In the genomic region with DNA sequence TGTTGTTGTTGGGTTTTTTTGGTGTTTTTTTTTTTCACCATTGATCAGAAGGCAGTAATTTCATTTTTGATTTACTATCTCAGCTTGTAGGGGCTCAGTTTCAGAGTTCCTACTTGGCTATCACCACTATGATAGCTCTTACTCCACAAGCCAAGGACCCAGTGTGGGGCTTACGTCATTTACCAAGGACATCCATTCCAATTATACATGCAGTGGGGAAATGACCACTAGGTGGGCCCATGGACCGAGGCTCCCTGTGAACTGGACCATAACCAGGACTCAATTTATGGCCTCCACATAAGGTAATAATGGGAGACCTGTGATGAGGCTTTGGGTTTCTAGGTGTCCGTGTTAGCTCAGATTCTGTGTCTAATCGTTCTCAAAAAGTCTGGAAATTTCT, we compare ENCODE assay signal across 23 cellular contexts.
DNase-seq lines count a peak whose midpoint lies in the region; ATAC-seq and TF ChIP-seq lines count a peak whose summit lies in the region.
"Had no signal": no experiment of that assay in that cellular context is flagged by ENCODE, and none has a peak within 500 bp of the region (broad histone marks: within the 10 kb centered on the region; RNA-seq: fewer than 3 reads in every experiment).

No MANE protein-coding gene starts in this region.

- intact Hi-C loops in Caco-2 (cut with micrococcal nuclease; ENCODE audit: unreplicated experiment) = loop anchor here (1.0 kb wide), 1 partner anchor 72 kb away; no protein-coding TSS in a partner anchor

- no peak overlapping the region for H3K27ac Mint-ChIP-seq in Caco-2 (ENCODE audit: unreplicated experiment)
- H3K27ac Mint-ChIP-seq: activated CD4-positive, alpha-beta T cell treated with anti-CD3 and anti-CD28 coated beads, Interleukin-2, amount 10 ng/mL, durations not matched to agents 24 days and 14 days; activated naive CD8-positive, alpha-beta T cell; CD4-positive, CD25-positive, alpha-beta regulatory T cell; stimulated activated effector memory CD8-positive, alpha-beta T cell treated with anti-CD3 and anti-CD28 coated beads, Interleukin-12 subunit alpha, Interleukin-12 subunit beta, amount 100 ng/mL, for 72 hours had no signal

- H3K27me3 ChIP-seq in Caco-2 (replicated peaks; ENCODE audit: control insufficient read depth, insufficient read depth, low read length) = no peaks in the 10 kb centered on the region; the same call in 1 of the 2 replicates
- H3K27me3 ChIP-seq in liver (ENCODE audit: control insufficient read depth in 4 of 4, insufficient read depth in 4 of 4, low read length in 3 of 4) = peaks cover 0 to 2% (median 0%) of the 10 kb centered on the region in 4 donors
- H3K27me3 ChIP-seq: gastroesophageal sphincter, suprapubic skin had no signal

- H3K4me3 ChIP-seq in Caco-2 (ENCODE audit: low read depth, low read length) = no peak overlapping the region
- H3K4me3 ChIP-seq in choroid plexus epithelial cell (ENCODE audit: low read depth, low read length) = no peak overlapping the region
- H3K4me3 ChIP-seq in liver (ENCODE audit: low read depth in 1 of 3, low read length in 3 of 3) = no peak overlapping the region
- H3K4me3 ChIP-seq: gastroesophageal sphincter, GM12878, lung, prostate gland, suprapubic skin had no signal

- POLR2A ChIA-PET in Caco-2 (lab: Charles Lee) = no interaction called here

- ATAC-seq in HG03025 (IDR thresholded peaks at IDR 0.05; ENCODE audit: low FRiP score, unreplicated experiment) = no peak
- no peak for ATAC-seq in HG03108 (IDR thresholded peaks at IDR 0.05; ENCODE audit: unreplicated experiment)
- ATAC-seq: gastroesophageal sphincter; GM12878; stimulated activated effector memory CD8-positive, alpha-beta T cell treated with anti-CD3 and anti-CD28 coated beads, Interleukin-12 subunit alpha, Interleukin-12 subunit beta, amount 100 ng/mL, for 72 hours had no signal

- no peaks in the 10 kb centered on the region for H3K4me1 Mint-ChIP-seq in Caco-2 (ENCODE audit: low read depth, unreplicated experiment)
- H3K4me1 Mint-ChIP-seq: activated CD4-positive, alpha-beta T cell treated with anti-CD3 and anti-CD28 coated beads, Interleukin-2, amount 10 ng/mL, durations not matched to agents 24 days and 14 days; CD4-positive, CD25-positive, alpha-beta regulatory T cell; central memory CD8-positive, alpha-beta T cell; stimulated activated effector memory CD8-positive, alpha-beta T cell treated with anti-CD3 and anti-CD28 coated beads, Interleukin-12 subunit alpha, Interleukin-12 subunit beta, amount 100 ng/mL, for 72 hours had no signal

- no TSS peak for BruUV-seq in Caco-2 (replicated peaks; lab: Mats Ljungman, UMichigan)

- H3K9me3 Mint-ChIP-seq in Caco-2 (ENCODE audit: unreplicated experiment) = peaks cover under 1% of the 10 kb centered on the region
- H3K9me3 Mint-ChIP-seq: activated CD4-positive, alpha-beta T cell treated with anti-CD3 and anti-CD28 coated beads, Interleukin-2, amount 10 ng/mL, durations not matched to agents 24 days and 14 days; central memory CD8-positive, alpha-beta T cell; stimulated activated effector memory CD8-positive, alpha-beta T cell treated with anti-CD3 and anti-CD28 coated beads, Interleukin-12 subunit alpha, Interleukin-12 subunit beta, amount 100 ng/mL, for 72 hours had no signal

- CTCF ChIA-PET in Caco-2 (lab: Charles Lee) = no interaction called here

- TF ChIP-seq RAD21 in liver (IDR thresholded peaks at IDR 0.05) = peak; percentile 58 to 69

- DNase-seq in Caco-2 (peak; percentile 44 to 49), HT1080 (ENCODE audit: low read depth) (peak; percentile 33), choroid plexus epithelial cell (ENCODE audit: low read depth) (no peak), Kasumi-1 (lab: John Stamatoyannopoulos, UW) (no peak), RKO (ENCODE audit: low spot score) (no peak)
- DNase-seq: activated CD4-positive, alpha-beta T cell treated with anti-CD3 and anti-CD28 coated beads, Interleukin-2, amount 10 ng/mL, durations not matched to agents 24 days and 14 days; CD4-positive, CD25-positive, alpha-beta regulatory T cell; DMS153; hypothalamus; MM.1S; NCI-H146; NCI-H526 treated with DMSO at 0.1 percent for 48 hours had no signal

- no peak overlapping the region for H3K4me3 Mint-ChIP-seq in Caco-2 (ENCODE audit: unreplicated experiment)
- H3K4me3 Mint-ChIP-seq: activated CD4-positive, alpha-beta T cell treated with anti-CD3 and anti-CD28 coated beads, Interleukin-2, amount 10 ng/mL, durations not matched to agents 24 days and 14 days; activated naive CD8-positive, alpha-beta T cell; CD4-positive, CD25-positive, alpha-beta regulatory T cell; central memory CD8-positive, alpha-beta T cell; stimulated activated effector memory CD8-positive, alpha-beta T cell treated with anti-CD3 and anti-CD28 coated beads, Interleukin-12 subunit alpha, Interleukin-12 subunit beta, amount 100 ng/mL, for 72 hours had no signal

- H3K9me3 ChIP-seq in Caco-2 = no peaks in the 10 kb centered on the region
- no peaks in the 10 kb centered on the region for H3K9me3 ChIP-seq in liver (ENCODE audit: control insufficient read depth in 4 of 4, low read length in 3 of 4)
- H3K9me3 ChIP-seq: gastroesophageal sphincter, prostate gland, suprapubic skin had no signal

- H3K4me1 ChIP-seq in Caco-2 = peaks cover 9% of the 10 kb centered on the region; the same call in 1 of the 2 replicates
- H3K4me1 ChIP-seq in liver (ENCODE audit: control insufficient read depth in 4 of 4, insufficient read depth in 4 of 4, low read length in 3 of 4) = no peaks in the 10 kb centered on the region
- H3K4me1 ChIP-seq: gastroesophageal sphincter, prostate gland, suprapubic skin had no signal

- no peak overlapping the region for H3K27ac ChIP-seq in liver (ENCODE audit: low read depth in 1 of 2, low read length in 2 of 2)
- H3K27ac ChIP-seq: gastroesophageal sphincter, prostate gland, suprapubic skin had no signal

- peak in 1 of 2 experiments; percentile 44 for TF ChIP-seq CTCF in Caco-2 (IDR thresholded peaks at IDR 0.05; ENCODE audit: insufficient read depth in 1 of 2, low read depth in 1 of 2, low read length in 1 of 2, severe bottlenecking in 1 of 2, unreplicated experiment in 1 of 2)
- TF ChIP-seq CTCF in choroid plexus epithelial cell (conservative IDR thresholded peaks at IDR 0.05; ENCODE audit: low read depth, low read length) = peak; percentile 17
- peak; percentile 18 for TF ChIP-seq CTCF in liver (IDR thresholded peaks at IDR 0.05; ENCODE audit: low read depth, low read length, missing input control)

- H3K36me3 ChIP-seq in Caco-2 (ENCODE audit: control insufficient read depth, insufficient read depth, low read length) = no peaks in the 10 kb centered on the region
- H3K36me3 ChIP-seq in liver (ENCODE audit: control insufficient read depth in 4 of 4, insufficient read depth in 3 of 4, low read depth in 1 of 4, low read length in 3 of 4) = no peaks in the 10 kb centered on the region
- H3K36me3 ChIP-seq: gastroesophageal sphincter, prostate gland, suprapubic skin had no signal

- no peak overlapping the region for H3K9ac ChIP-seq in liver (ENCODE audit: low read depth in 1 of 2, low read length in 2 of 2)

- no peaks in the 10 kb centered on the region for H3K36me3 Mint-ChIP-seq in Caco-2 (ENCODE audit: insufficient read depth, unreplicated experiment)
- H3K36me3 Mint-ChIP-seq: CD4-positive, CD25-positive, alpha-beta regulatory T cell; stimulated activated effector memory CD8-positive, alpha-beta T cell treated with anti-CD3 and anti-CD28 coated beads, Interleukin-12 subunit alpha, Interleukin-12 subunit beta, amount 100 ng/mL, for 72 hours had no signal

- 63% methylated on average over 4 of the region's 4 CpGs for WGBS in liver

- H3K27me3 Mint-ChIP-seq in Caco-2 (ENCODE audit: insufficient read depth, unreplicated experiment) = peaks cover 11% of the 10 kb centered on the region

TF ChIP-seq in liver, 16 proteins besides CTCF, POLR2A, EP300 and RAD21 (continues in another document):
- TF ChIP-seq TAF1 (conservative IDR thresholded peaks at IDR 0.05) (no peak), ZBTB33 (IDR thresholded peaks at IDR 0.05) (no peak), FOXA1 (IDR thresholded peaks at IDR 0.05) (no peak), EGR1 (IDR thresholded peaks at IDR 0.05; ENCODE audit: low read depth in 2 of 2) (no peak)
- TF ChIP-seq, protein P1, sequence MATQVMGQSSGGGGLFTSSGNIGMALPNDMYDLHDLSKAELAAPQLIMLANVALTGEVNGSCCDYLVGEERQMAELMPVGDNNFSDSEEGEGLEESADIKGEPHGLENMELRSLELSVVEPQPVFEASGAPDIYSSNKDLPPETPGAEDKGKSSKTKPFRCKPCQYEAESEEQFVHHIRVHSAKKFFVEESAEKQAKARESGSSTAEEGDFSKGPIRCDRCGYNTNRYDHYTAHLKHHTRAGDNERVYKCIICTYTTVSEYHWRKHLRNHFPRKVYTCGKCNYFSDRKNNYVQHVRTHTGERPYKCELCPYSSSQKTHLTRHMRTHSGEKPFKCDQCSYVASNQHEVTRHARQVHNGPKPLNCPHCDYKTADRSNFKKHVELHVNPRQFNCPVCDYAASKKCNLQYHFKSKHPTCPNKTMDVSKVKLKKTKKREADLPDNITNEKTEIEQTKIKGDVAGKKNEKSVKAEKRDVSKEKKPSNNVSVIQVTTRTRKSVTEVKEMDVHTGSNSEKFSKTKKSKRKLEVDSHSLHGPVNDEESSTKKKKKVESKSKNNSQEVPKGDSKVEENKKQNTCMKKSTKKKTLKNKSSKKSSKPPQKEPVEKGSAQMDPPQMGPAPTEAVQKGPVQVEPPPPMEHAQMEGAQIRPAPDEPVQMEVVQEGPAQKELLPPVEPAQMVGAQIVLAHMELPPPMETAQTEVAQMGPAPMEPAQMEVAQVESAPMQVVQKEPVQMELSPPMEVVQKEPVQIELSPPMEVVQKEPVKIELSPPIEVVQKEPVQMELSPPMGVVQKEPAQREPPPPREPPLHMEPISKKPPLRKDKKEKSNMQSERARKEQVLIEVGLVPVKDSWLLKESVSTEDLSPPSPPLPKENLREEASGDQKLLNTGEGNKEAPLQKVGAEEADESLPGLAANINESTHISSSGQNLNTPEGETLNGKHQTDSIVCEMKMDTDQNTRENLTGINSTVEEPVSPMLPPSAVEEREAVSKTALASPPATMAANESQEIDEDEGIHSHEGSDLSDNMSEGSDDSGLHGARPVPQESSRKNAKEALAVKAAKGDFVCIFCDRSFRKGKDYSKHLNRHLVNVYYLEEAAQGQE (IDR thresholded peaks at IDR 0.05) = no peak

Comparison
In these comparisons a context has a peak if more than half of its experiments do, and no peak if none do; other contexts are left out.
1. DNase-seq: peak in Caco-2 (2 of 2) and HT1080 (single experiment); none in choroid plexus epithelial cell (single experiment), Kasumi-1 (0 of 2) and RKO (single experiment).